ENCODE assay signal across 6 cellular contexts in genomic region chr9:74085384-74086037, GRCh38.
A peak's percentile ranks its signal among the peaks of the same experiment; 100 is the strongest.
DNase-seq lines count a peak whose midpoint lies in the region; ATAC-seq, FAIRE-seq and TF ChIP-seq lines count a peak whose summit lies in the region.
"Not testable (repeated sequence)": the region's sequence is repeated elsewhere in the genome, so short reads cannot be mapped to it uniquely, and the experiment has no call there.

No MANE protein-coding gene starts in this region.

- FAIRE-seq in H1 (lab: Jason Lieb, UNC): not testable (repeated sequence)

- H3K9me3 Mint-ChIP-seq in GM23338: peaks cover 52% of the 10 kb centered on the region
- H3K9me3 Mint-ChIP-seq in glutamatergic neuron (ENCODE audit: unreplicated experiment): not testable (repeated sequence)

- H2AK5ac ChIP-seq in H1 (ENCODE audit: low read depth, low read length): not testable (repeated sequence)

- not testable (repeated sequence) for H2BK120ac ChIP-seq in H1 (replicated peaks; ENCODE audit: low read depth, low read length)

- peaks cover 39% of the 10 kb centered on the region for H3K4me1 Mint-ChIP-seq in GM23338
- H3K4me1 Mint-ChIP-seq in glutamatergic neuron (ENCODE audit: low read depth, unreplicated experiment): not testable (repeated sequence)

- H3K23ac ChIP-seq in H1 (ENCODE audit: insufficient read length): not testable (repeated sequence)

- not testable (repeated sequence) for H4K20me1 ChIP-seq in GM23338 (replicated peaks; ENCODE audit: insufficient read depth); H1 (replicated peaks in 1 of 2; ENCODE audit: control insufficient read depth in 1 of 2, insufficient read depth in 2 of 2, low read length in 2 of 2)

- H3K4me3 Mint-ChIP-seq in GM23338 (peak overlapping the region; percentile 96), glutamatergic neuron (ENCODE audit: unreplicated experiment) (peak overlapping the region; percentile 51)

- ATAC-seq in GM23338: peak; percentile 74

- H2BK5ac ChIP-seq in H1 (ENCODE audit: low read depth, low read length): not testable (repeated sequence)

- not testable (repeated sequence) for H3K4ac ChIP-seq in H1 (replicated peaks; ENCODE audit: insufficient read length, low read depth, low read length)

- DNase-seq in GM23338 (ENCODE audit: low spot score); glutamatergic neuron: not testable (repeated sequence)
- DNase-seq in H1 (ENCODE audit: low read depth in 1 of 2, low spot score in 2 of 2): peak in 1 of 2 experiments; percentile 66

- POLR2A ChIA-PET in H1 (lab: Charles Lee; ENCODE audit: partially characterized antibody): interaction anchor here (0.6 to 3.6 kb wide), 3 partner anchors 8 to 46 kb away, joined by 3 to 11 read pairs (median 4); no protein-coding TSS in a partner anchor

- H2BK12ac ChIP-seq in H1 (ENCODE audit: low read depth, low read length): not testable (repeated sequence)

- WGBS in H1 (ENCODE audit: extremely low coverage in 1 of 2, insufficient coverage in 1 of 2, insufficient read length in 1 of 2, insufficient replicate concordance in 2 of 2, low coverage in 1 of 2, low lambda C conversion rate in 2 of 2, missing lambda C conversion rate in 1 of 2), 2 experiments: 2% methylated on average over 8 of the region's 8 CpGs; no CpG with 5 or more reads in 1 of the 2 experiments

- H3K9ac ChIP-seq in HUES6 (ENCODE audit: low read length): peak overlapping the region; percentile 97
- not testable (repeated sequence) for H3K9ac ChIP-seq in H1 (replicated peaks in 1 of 4; ENCODE audit: extremely low read depth in 1 of 4, low read depth in 3 of 4, low read length in 3 of 4)
- H3K9ac ChIP-seq in iPS-20b (ENCODE audit: low read depth, low read length): peak overlapping the region; percentile 92; the same call in 1 of the 2 replicates

- not testable (repeated sequence) for H3K9me3 ChIP-seq in HUES6 (ENCODE audit: control insufficient read depth, insufficient read depth, low read depth, low read length); H1 (ENCODE audit: insufficient read depth in 2 of 2, low read depth in 1 of 2, low read length in 1 of 2); iPS-20b (ENCODE audit: insufficient read depth, low read depth, low read length)

- not testable (repeated sequence) for H2BK15ac ChIP-seq in H1 (ENCODE audit: low read length)

- H3K27ac Mint-ChIP-seq in GM23338: peak overlapping the region; percentile 100
- H3K27ac Mint-ChIP-seq in glutamatergic neuron (ENCODE audit: unreplicated experiment): not testable (repeated sequence)

- TF ChIP-seq RAD21 in H1 (IDR thresholded peaks at IDR 0.05 in 1 of 2, conservative IDR thresholded peaks at IDR 0.05 in 1 of 2; ENCODE audit: low read depth in 2 of 2, low read length in 2 of 2): not testable (repeated sequence)

- not testable (repeated sequence) for H3K56ac ChIP-seq in H1 (replicated peaks; ENCODE audit: insufficient read length, low read depth, low read length)

- H2AFZ ChIP-seq in GM23338; H1 (ENCODE audit: low read length): not testable (repeated sequence)

- peaks cover 47% of the 10 kb centered on the region for H3K27me3 Mint-ChIP-seq in GM23338 (ENCODE audit: insufficient read depth, low read depth, poor library complexity)
- not testable (repeated sequence) for H3K27me3 Mint-ChIP-seq in glutamatergic neuron (ENCODE audit: unreplicated experiment)

- not testable (repeated sequence) for H3K9me2 ChIP-seq in GM23338 (ENCODE audit: insufficient read depth)

- not testable (repeated sequence) for H3F3A ChIP-seq in GM23338 (replicated peaks; ENCODE audit: low read depth)

- TF ChIP-seq POLR2A in H1 (IDR thresholded peaks at IDR 0.05; ENCODE audit: control extremely low read depth in 1 of 2, low read depth in 2 of 2, low read length in 2 of 2): peak in 1 of 2 experiments; percentile 72; a peak in 2 of 3 replicates

- H2BK20ac ChIP-seq in H1 (ENCODE audit: low read length): not testable (repeated sequence)

- peak overlapping the region; percentile 98 for H3K27ac ChIP-seq in GM23338 (ENCODE audit: low read depth)
- peak overlapping the region; percentile 96 for H3K27ac ChIP-seq in HUES6 (ENCODE audit: low read depth, low read length)
- not testable (repeated sequence) for H3K27ac ChIP-seq in H1 (ENCODE audit: low read depth, low read length); iPS-20b (ENCODE audit: low read length)

- TF ChIP-seq EP300 in H1 (IDR thresholded peaks at IDR 0.05; ENCODE audit: borderline replicate concordance in 1 of 2, low read depth in 2 of 2, low read length in 2 of 2): not testable (repeated sequence)

- peaks cover 71% of the 10 kb centered on the region for H3K36me3 Mint-ChIP-seq in GM23338 (ENCODE audit: low read depth)
- not testable (repeated sequence) for H3K36me3 Mint-ChIP-seq in glutamatergic neuron (ENCODE audit: unreplicated experiment)

- H3K14ac ChIP-seq in H1 (ENCODE audit: insufficient read length): not testable (repeated sequence)

- not testable (repeated sequence) for H3K23me2 ChIP-seq in H1 (ENCODE audit: low read depth, low read length)

- peaks cover 82% of the 10 kb centered on the region for H3K79me2 ChIP-seq in GM23338 (replicated peaks; ENCODE audit: insufficient read depth)
- peaks cover 0 to 71% of the 10 kb centered on the region in 2 experiments; a peak in 3 of 4 replicates for H3K79me2 ChIP-seq in H1 (ENCODE audit: control insufficient read depth in 1 of 2, insufficient read depth in 2 of 2, low read length in 2 of 2)

- H3K79me1 ChIP-seq in H1 (ENCODE audit: low read depth, low read length): not testable (repeated sequence)

- H3K18ac ChIP-seq in H1 (ENCODE audit: extremely low read depth, low read length): not testable (repeated sequence)

- H3K4me3 ChIP-seq in GM23338: peak overlapping the region; percentile 86
- H3K4me3 ChIP-seq in HUES6 (ENCODE audit: low read depth, low read length): peak overlapping the region; percentile 77
- H3K4me3 ChIP-seq in H1 (ENCODE audit: extremely low read depth in 1 of 4, insufficient read depth in 2 of 4, low read depth in 3 of 4, low read length in 4 of 4): peak overlapping the region; percentile 57 to 79 (median 68)
- H3K4me3 ChIP-seq in iPS-11a (ENCODE audit: low read depth, low read length): peak overlapping the region; percentile 69
- H3K4me3 ChIP-seq in iPS-20b (ENCODE audit: low read length): peak overlapping the region; percentile 78

- H3K4me2 ChIP-seq in GM23338 (peak overlapping the region; percentile 78), H1 (ENCODE audit: insufficient read depth in 1 of 2, low read depth in 2 of 2, low read length in 2 of 2) (peak overlapping the region; percentile 42 to 44)

- not testable (repeated sequence) for TF ChIP-seq CTCF in GM23338 (conservative IDR thresholded peaks at IDR 0.05; ENCODE audit: low read depth in 2 of 2); H1 (IDR thresholded peaks at IDR 0.05; ENCODE audit: control extremely low read depth in 1 of 3, insufficient read depth in 1 of 3, low read depth in 1 of 3, low read length in 3 of 3); glutamatergic neuron (IDR thresholded peaks at IDR 0.05; ENCODE audit: partially characterized antibody, unreplicated experiment)

- not testable (repeated sequence) for H4K91ac ChIP-seq in H1 (replicated peaks; ENCODE audit: insufficient read length, low read length)

- not testable (repeated sequence) for H3K27me3 ChIP-seq in GM23338 (ENCODE audit: insufficient read depth); HUES6 (ENCODE audit: control insufficient read depth, insufficient read depth, low read length); H1 (replicated peaks in 1 of 4; ENCODE audit: control insufficient read depth in 3 of 4, extremely low read depth in 1 of 4, insufficient read depth in 3 of 4, low read length in 3 of 4); iPS-20b (ENCODE audit: insufficient read depth, low read length)

- not testable (repeated sequence) for H3K36me3 ChIP-seq in GM23338 (ENCODE audit: insufficient read depth)
- H3K36me3 ChIP-seq in HUES6 (ENCODE audit: control insufficient read depth, insufficient read depth, low read length): peaks cover 22% of the 10 kb centered on the region
- H3K36me3 ChIP-seq in H1 (ENCODE audit: control insufficient read depth in 2 of 4, insufficient read depth in 4 of 4, low read length in 3 of 4): peaks cover 0 to 19% (median 7%) of the 10 kb centered on the region in 4 experiments; a peak in 3 of 8 replicates
- H3K36me3 ChIP-seq in iPS-20b (ENCODE audit: insufficient read depth, low read depth, low read length): peaks cover 29% of the 10 kb centered on the region; the same call in 1 of the 2 replicates

- CTCF ChIA-PET in H1 (lab: Charles Lee; ENCODE audit: partially characterized antibody): not testable (repeated sequence)

- H4K5ac ChIP-seq in H1 (ENCODE audit: insufficient read length, low read depth, low read length): peak overlapping the region; percentile 55

- not testable (repeated sequence) for H4K8ac ChIP-seq in H1 (ENCODE audit: extremely low read depth, insufficient read depth, low read length)

- peaks cover 21% of the 10 kb centered on the region for H3K4me1 ChIP-seq in GM23338 (ENCODE audit: insufficient read depth)
- peaks cover 22% of the 10 kb centered on the region for H3K4me1 ChIP-seq in HUES6 (ENCODE audit: control insufficient read depth, insufficient read depth, low read length)
- H3K4me1 ChIP-seq in H1 (replicated peaks in 1 of 4; ENCODE audit: control insufficient read depth in 3 of 4, insufficient read depth in 4 of 4, low read length in 3 of 4): peaks cover 0 to 20% (median 7%) of the 10 kb centered on the region in 4 experiments; a peak in 4 of 7 replicates
- H3K4me1 ChIP-seq in iPS-20b (ENCODE audit: insufficient read depth, low read length): peaks cover 20% of the 10 kb centered on the region

TF ChIP-seq in H1, 55 proteins besides CTCF, POLR2A, EP300 and RAD21:
- TF ChIP-seq POLR2AphosphoS5 (IDR thresholded peaks at IDR 0.05; ENCODE audit: low read depth, low read length): 0 out of 2 replicates have a peak, but pooled peaks have one; percentile 26
- peak; percentile 53; the same call in 1 of the 2 replicates for TF ChIP-seq TBP (IDR thresholded peaks at IDR 0.05; ENCODE audit: low read depth, low read length)
- peak; percentile 58 for TF ChIP-seq TEAD4 (IDR thresholded peaks at IDR 0.05; ENCODE audit: low read depth, low read length)
- peak; percentile 62 for TF ChIP-seq TAF1 (IDR thresholded peaks at IDR 0.05; ENCODE audit: low read depth, low read length)
- peak; percentile 54 for TF ChIP-seq NANOG (IDR thresholded peaks at IDR 0.05; ENCODE audit: insufficient read depth, low read depth, low read length, poor library complexity, severe bottlenecking)
